In the genomic region with DNA sequence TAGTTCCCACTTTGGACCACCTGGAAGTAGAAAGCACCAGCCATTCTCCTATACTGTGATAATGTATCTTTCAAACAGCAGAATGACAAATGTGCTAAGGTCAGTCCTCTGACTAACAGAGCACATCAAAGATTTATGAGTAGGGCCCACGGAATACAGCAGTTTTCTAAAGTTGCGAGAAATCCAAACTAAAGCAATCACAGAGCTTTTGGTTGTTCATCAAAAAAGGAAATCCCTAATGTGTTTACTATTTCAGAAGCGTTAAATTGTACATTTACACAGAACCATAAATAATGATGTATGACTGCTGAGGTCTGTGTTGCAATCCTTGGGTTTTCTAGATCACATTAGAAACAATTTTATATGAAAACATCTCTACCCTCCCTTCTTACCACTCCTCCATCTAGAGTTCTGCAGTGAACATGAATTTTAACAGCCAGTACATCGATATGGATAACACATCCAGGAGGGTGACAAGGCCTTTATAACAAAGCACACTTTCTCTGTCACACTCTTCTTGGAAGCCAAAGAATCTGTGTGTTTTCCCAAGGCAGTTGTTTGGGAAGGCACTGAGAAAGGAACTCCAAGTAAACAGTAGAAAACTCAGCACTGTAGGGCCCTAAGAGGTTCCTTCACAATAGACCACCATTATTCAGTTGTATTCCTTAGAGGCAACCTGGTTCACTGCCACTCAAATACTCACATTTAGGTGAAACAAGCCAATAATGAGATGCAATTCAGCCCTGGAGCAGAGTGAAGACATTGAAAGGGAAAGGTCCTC, we compare ENCODE assay signal across 16 cellular contexts. TPM values are rescaled to one million over a fixed set of nuclear protein-coding genes. Genes with fewer than 3 reads are reported as not detected.
DNase-seq lines count a peak whose midpoint lies in the region; FAIRE-seq and TF ChIP-seq lines count a peak whose summit lies in the region.
"Had no signal": no experiment of that assay in that cellular context is flagged by ENCODE, and none has a peak within 500 bp of the region (broad histone marks: within the 10 kb centered on the region; RNA-seq: fewer than 3 reads in every experiment).

No MANE protein-coding gene starts in this region.

- FAIRE-seq in HTR-8/SVneo (lab: Jason Lieb, UNC) (peak; percentile 46), GM19239 (lab: Jason Lieb, UNC) (no peak)

- no peaks in the 10 kb centered on the region for H3K36me3 Mint-ChIP-seq in nephron (ENCODE audit: low read depth)

- intact Hi-C loops in dorsolateral prefrontal cortex (cut with DNase I): no loop called here

- no peaks in the 10 kb centered on the region for H3K27me3 ChIP-seq in dorsolateral prefrontal cortex
- H3K27me3 ChIP-seq: foreskin keratinocyte had no signal

- H3K27ac Mint-ChIP-seq in nephron: peak overlapping the region in 2 of 3 experiments; percentile 26 to 38
- H3K27ac Mint-ChIP-seq: activated CD8-positive, alpha-beta T cell treated with anti-CD3 and anti-CD28 coated beads for 36 hours; activated T-helper 2 cell treated with anti-CD3 and anti-CD28 coated beads, Interferon-gamma antibody, Interleukin-2, Interleukin-4, amounts not matched to agents 10 μg/mL and 5 μg/mL and 100 μg/mL, durations not matched to agents 14 hours and 24 hours and 36 hours; B cell; dendritic cell treated with granulocyte-macrophage colony-stimulating factor and Interleukin-4, amounts not matched to agents 40 ng/mL and 50 ng/mL, for 4 days had no signal

- H3K4me1 Mint-ChIP-seq in nephron: peaks cover 24% of the 10 kb centered on the region
- H3K4me1 Mint-ChIP-seq: B cell had no signal

- peaks cover 56% of the 10 kb centered on the region for H3K27me3 Mint-ChIP-seq in nephron (ENCODE audit: low read depth)

- H3K4me3 ChIP-seq in AG10803 (ENCODE audit: low read length) (no peak overlapping the region), dorsolateral prefrontal cortex (no peak overlapping the region)
- H3K4me3 ChIP-seq: mucosa of descending colon had no signal

- peak overlapping the region in 45 of 59 donors; percentile 2 to 83 (median 54) for H3K27ac ChIP-seq in dorsolateral prefrontal cortex
- H3K27ac ChIP-seq: foreskin keratinocyte had no signal

- DNase-seq in AG10803 (ENCODE audit: low read depth) (peak; percentile 53), HTR-8/SVneo (ENCODE audit: insufficient read length, low spot score) (no peak), dorsolateral prefrontal cortex (no peak), NCI-H2081 (lab: John Stamatoyannopoulos, UW) (no peak), NCI-H2029 (lab: John Stamatoyannopoulos, UW) (no peak), MV-4-11 (lab: John Stamatoyannopoulos, UW) (no peak), GM19239 (ENCODE audit: insufficient read length, low spot score) (no peak)
- DNase-seq: activated CD8-positive, alpha-beta T cell treated with anti-CD3 and anti-CD28 coated beads for 36 hours; anterior cingulate cortex; foreskin keratinocyte; mucosa of descending colon; NCI-H2171 treated with DMSO at 0.1 percent for 48 hours had no signal

- H3K4me3 Mint-ChIP-seq in nephron: no peak overlapping the region
- H3K4me3 Mint-ChIP-seq: activated CD8-positive, alpha-beta T cell treated with anti-CD3 and anti-CD28 coated beads for 36 hours; B cell; dendritic cell treated with granulocyte-macrophage colony-stimulating factor and Interleukin-4, amounts not matched to agents 40 ng/mL and 50 ng/mL, for 4 days had no signal

- no peaks in the 10 kb centered on the region for H3K9me3 Mint-ChIP-seq in nephron
- H3K9me3 Mint-ChIP-seq: activated CD8-positive, alpha-beta T cell treated with anti-CD3 and anti-CD28 coated beads for 36 hours; activated T-helper 2 cell treated with anti-CD3 and anti-CD28 coated beads, Interferon-gamma antibody, Interleukin-2, Interleukin-4, amounts not matched to agents 10 μg/mL and 5 μg/mL and 100 μg/mL, durations not matched to agents 14 hours and 24 hours and 36 hours; dendritic cell treated with granulocyte-macrophage colony-stimulating factor and Interleukin-4, amounts not matched to agents 40 ng/mL and 50 ng/mL, for 4 days had no signal

- TF ChIP-seq CTCF in AG10803 (conservative IDR thresholded peaks at IDR 0.05; ENCODE audit: low read length) (no peak), dorsolateral prefrontal cortex (IDR thresholded peaks at IDR 0.05 in 54 of 56, conservative IDR thresholded peaks at IDR 0.05 in 2 of 56; ENCODE audit: low read depth in 1 of 56, partially characterized antibody in 56 of 56) (no peak), nephron (IDR thresholded peaks at IDR 0.05; ENCODE audit: unreplicated experiment in 3 of 3) (no peak)

RNA-seq across cellular contexts. Expression of a gene that starts 7.3 kb away (rescaled TPM):
- 10 to 100 TPM; 10.4 to 50.7 (median 27.3) TPM for total RNA-seq in dorsolateral prefrontal cortex
- total RNA-seq: activated CD8-positive, alpha-beta T cell treated with anti-CD3 and anti-CD28 coated beads for 36 hours; B cell had no signal
